Comparison of ENCODE assay signal across 1 cellular context in the genomic region with DNA sequence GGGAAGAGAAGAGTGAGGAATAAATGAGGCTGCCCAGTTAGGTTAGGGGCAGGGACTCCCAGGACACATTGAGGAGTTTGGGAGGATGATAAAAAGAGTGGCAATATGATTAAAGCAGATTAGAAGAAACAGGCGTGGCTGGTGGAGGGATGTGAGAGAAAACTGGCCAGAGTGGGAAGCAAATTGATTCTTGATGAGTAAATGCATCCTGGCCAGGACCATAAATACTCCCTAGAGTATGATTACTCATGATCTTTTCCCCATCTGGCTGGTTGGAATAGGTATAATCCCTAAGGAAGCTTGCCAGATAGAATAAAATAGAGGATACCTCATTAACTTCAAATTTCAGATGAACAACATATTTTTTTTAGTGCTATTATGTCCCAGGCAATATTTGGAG.
TF ChIP-seq lines count a peak whose summit lies in the region.

No MANE protein-coding gene starts in this region.

TF ChIP-seq in HepG2, 621 proteins besides CTCF, POLR2A, EP300 and RAD21:
- no peak for TF ChIP-seq ZNF292 (CRISPR knock-in tag; IDR thresholded peaks at IDR 0.05; ENCODE audit: borderline replicate concordance, low read depth)
- no peak for TF ChIP-seq KDM4B (CRISPR knock-in tag; IDR thresholded peaks at IDR 0.05)
- no peak for TF ChIP-seq MAFK (conservative IDR thresholded peaks at IDR 0.05 in 1 of 2, IDR thresholded peaks at IDR 0.05 in 1 of 2; ENCODE audit: low read length in 2 of 2)
- no peak for TF ChIP-seq ZNF354B (CRISPR knock-in tag; IDR thresholded peaks at IDR 0.05)
- TF ChIP-seq, protein P1, sequence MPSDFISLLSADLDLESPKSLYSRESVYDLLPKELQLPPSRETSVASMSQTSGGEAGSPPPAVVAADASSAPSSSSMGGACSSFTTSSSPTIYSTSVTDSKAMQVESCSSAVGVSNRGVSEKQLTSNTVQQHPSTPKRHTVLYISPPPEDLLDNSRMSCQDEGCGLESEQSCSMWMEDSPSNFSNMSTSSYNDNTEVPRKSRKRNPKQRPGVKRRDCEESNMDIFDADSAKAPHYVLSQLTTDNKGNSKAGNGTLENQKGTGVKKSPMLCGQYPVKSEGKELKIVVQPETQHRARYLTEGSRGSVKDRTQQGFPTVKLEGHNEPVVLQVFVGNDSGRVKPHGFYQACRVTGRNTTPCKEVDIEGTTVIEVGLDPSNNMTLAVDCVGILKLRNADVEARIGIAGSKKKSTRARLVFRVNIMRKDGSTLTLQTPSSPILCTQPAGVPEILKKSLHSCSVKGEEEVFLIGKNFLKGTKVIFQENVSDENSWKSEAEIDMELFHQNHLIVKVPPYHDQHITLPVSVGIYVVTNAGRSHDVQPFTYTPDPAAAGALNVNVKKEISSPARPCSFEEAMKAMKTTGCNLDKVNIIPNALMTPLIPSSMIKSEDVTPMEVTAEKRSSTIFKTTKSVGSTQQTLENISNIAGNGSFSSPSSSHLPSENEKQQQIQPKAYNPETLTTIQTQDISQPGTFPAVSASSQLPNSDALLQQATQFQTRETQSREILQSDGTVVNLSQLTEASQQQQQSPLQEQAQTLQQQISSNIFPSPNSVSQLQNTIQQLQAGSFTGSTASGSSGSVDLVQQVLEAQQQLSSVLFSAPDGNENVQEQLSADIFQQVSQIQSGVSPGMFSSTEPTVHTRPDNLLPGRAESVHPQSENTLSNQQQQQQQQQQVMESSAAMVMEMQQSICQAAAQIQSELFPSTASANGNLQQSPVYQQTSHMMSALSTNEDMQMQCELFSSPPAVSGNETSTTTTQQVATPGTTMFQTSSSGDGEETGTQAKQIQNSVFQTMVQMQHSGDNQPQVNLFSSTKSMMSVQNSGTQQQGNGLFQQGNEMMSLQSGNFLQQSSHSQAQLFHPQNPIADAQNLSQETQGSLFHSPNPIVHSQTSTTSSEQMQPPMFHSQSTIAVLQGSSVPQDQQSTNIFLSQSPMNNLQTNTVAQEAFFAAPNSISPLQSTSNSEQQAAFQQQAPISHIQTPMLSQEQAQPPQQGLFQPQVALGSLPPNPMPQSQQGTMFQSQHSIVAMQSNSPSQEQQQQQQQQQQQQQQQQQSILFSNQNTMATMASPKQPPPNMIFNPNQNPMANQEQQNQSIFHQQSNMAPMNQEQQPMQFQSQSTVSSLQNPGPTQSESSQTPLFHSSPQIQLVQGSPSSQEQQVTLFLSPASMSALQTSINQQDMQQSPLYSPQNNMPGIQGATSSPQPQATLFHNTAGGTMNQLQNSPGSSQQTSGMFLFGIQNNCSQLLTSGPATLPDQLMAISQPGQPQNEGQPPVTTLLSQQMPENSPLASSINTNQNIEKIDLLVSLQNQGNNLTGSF (CRISPR knock-in tag; IDR thresholded peaks at IDR 0.05) = no peak
- no peak for TF ChIP-seq NFKB2 (CRISPR knock-in tag; IDR thresholded peaks at IDR 0.05; ENCODE audit: borderline replicate concordance)
- TF ChIP-seq, protein P2, sequence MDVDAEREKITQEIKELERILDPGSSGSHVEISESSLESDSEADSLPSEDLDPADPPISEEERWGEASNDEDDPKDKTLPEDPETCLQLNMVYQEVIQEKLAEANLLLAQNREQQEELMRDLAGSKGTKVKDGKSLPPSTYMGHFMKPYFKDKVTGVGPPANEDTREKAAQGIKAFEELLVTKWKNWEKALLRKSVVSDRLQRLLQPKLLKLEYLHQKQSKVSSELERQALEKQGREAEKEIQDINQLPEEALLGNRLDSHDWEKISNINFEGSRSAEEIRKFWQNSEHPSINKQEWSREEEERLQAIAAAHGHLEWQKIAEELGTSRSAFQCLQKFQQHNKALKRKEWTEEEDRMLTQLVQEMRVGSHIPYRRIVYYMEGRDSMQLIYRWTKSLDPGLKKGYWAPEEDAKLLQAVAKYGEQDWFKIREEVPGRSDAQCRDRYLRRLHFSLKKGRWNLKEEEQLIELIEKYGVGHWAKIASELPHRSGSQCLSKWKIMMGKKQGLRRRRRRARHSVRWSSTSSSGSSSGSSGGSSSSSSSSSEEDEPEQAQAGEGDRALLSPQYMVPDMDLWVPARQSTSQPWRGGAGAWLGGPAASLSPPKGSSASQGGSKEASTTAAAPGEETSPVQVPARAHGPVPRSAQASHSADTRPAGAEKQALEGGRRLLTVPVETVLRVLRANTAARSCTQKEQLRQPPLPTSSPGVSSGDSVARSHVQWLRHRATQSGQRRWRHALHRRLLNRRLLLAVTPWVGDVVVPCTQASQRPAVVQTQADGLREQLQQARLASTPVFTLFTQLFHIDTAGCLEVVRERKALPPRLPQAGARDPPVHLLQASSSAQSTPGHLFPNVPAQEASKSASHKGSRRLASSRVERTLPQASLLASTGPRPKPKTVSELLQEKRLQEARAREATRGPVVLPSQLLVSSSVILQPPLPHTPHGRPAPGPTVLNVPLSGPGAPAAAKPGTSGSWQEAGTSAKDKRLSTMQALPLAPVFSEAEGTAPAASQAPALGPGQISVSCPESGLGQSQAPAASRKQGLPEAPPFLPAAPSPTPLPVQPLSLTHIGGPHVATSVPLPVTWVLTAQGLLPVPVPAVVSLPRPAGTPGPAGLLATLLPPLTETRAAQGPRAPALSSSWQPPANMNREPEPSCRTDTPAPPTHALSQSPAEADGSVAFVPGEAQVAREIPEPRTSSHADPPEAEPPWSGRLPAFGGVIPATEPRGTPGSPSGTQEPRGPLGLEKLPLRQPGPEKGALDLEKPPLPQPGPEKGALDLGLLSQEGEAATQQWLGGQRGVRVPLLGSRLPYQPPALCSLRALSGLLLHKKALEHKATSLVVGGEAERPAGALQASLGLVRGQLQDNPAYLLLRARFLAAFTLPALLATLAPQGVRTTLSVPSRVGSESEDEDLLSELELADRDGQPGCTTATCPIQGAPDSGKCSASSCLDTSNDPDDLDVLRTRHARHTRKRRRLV (CRISPR knock-in tag; IDR thresholded peaks at IDR 0.05) = no peak
- TF ChIP-seq HOXD1 (CRISPR knock-in tag; IDR thresholded peaks at IDR 0.05) = no peak
- TF ChIP-seq ATAD3A (CRISPR knock-in tag; IDR thresholded peaks at IDR 0.05) = no peak
- TF ChIP-seq HMGA1 (CRISPR knock-in tag; conservative IDR thresholded peaks at IDR 0.05) = no peak
- no peak for TF ChIP-seq GZF1 (CRISPR knock-in tag; IDR thresholded peaks at IDR 0.05)
- TF ChIP-seq NPAS2 (CRISPR knock-in tag; IDR thresholded peaks at IDR 0.05; ENCODE audit: borderline replicate concordance) = no peak
- TF ChIP-seq, protein P3, sequence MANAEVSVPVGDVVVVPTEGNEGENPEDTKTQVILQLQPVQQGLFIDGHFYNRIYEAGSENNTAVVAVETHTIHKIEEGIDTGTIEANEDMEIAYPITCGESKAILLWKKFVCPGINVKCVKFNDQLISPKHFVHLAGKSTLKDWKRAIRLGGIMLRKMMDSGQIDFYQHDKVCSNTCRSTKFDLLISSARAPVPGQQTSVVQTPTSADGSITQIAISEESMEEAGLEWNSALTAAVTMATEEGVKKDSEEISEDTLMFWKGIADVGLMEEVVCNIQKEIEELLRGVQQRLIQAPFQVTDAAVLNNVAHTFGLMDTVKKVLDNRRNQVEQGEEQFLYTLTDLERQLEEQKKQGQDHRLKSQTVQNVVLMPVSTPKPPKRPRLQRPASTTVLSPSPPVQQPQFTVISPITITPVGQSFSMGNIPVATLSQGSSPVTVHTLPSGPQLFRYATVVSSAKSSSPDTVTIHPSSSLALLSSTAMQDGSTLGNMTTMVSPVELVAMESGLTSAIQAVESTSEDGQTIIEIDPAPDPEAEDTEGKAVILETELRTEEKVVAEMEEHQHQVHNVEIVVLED (CRISPR knock-in tag; IDR thresholded peaks at IDR 0.05; ENCODE audit: borderline replicate concordance) = no peak
- TF ChIP-seq NR3C1 (CRISPR knock-in tag; IDR thresholded peaks at IDR 0.05) = no peak
- no peak for TF ChIP-seq KDM5A (IDR thresholded peaks at IDR 0.05; ENCODE audit: borderline replicate concordance, low read length)
- TF ChIP-seq ETV5 (CRISPR knock-in tag; IDR thresholded peaks at IDR 0.05; ENCODE audit: borderline replicate concordance) = no peak
